Comparison of ENCODE assay signal across 1 cellular context in genomic region chr11:95256204-95256819, GRCh38.
TF ChIP-seq lines count a peak whose summit lies in the region.

No MANE protein-coding gene starts in this region.

TF ChIP-seq in H1, 55 proteins besides CTCF, POLR2A, EP300 and RAD21 (continued from another document):
- TF ChIP-seq CHD7 (IDR thresholded peaks at IDR 0.05; ENCODE audit: insufficient replicate concordance, low read length): no peak
- no peak for TF ChIP-seq FOSL1 (IDR thresholded peaks at IDR 0.05; ENCODE audit: insufficient read depth, low read depth, low read length)
- TF ChIP-seq ASH2L (IDR thresholded peaks at IDR 0.05; ENCODE audit: low read length): no peak
- TF ChIP-seq SAP30 (IDR thresholded peaks at IDR 0.05; ENCODE audit: insufficient read depth, insufficient replicate concordance, low read length): no peak
- no peak for TF ChIP-seq MAFK (IDR thresholded peaks at IDR 0.05; ENCODE audit: low read depth, low read length)
- TF ChIP-seq CHD1 (IDR thresholded peaks at IDR 0.05; ENCODE audit: low read depth, low read length): no peak
- no peak for TF ChIP-seq TAF1 (IDR thresholded peaks at IDR 0.05; ENCODE audit: low read depth, low read length)
- TF ChIP-seq SIX5 (IDR thresholded peaks at IDR 0.05; ENCODE audit: low read depth, low read length): no peak
- TF ChIP-seq RBBP5 (IDR thresholded peaks at IDR 0.05; ENCODE audit: borderline replicate concordance, low read depth, low read length): no peak
- no peak for TF ChIP-seq CEBPB (IDR thresholded peaks at IDR 0.05; ENCODE audit: low read depth, low read length)
